Comparison of ENCODE assay signal across 8 cellular contexts in genomic region chr10:103966671-103967432, GRCh38. TPM values are rescaled to one million over a fixed set of nuclear protein-coding genes. Genes with fewer than 3 reads are reported as not detected.
DNase-seq lines count a peak whose midpoint lies in the region; ATAC-seq and TF ChIP-seq lines count a peak whose summit lies in the region.

TSS of gene SLK (plus strand) at chr10:103967140. CDS start at chr10:103967746, 606 bp downstream.

- peak within 1 kb of the TSS; percentile 94 for H3K27ac Mint-ChIP-seq in HFFc6
- peak within 1 kb of the TSS; percentile 93 for H3K27ac Mint-ChIP-seq in T-helper 1 cell treated with Interleukin-12 subunit alpha and Interleukin-12 subunit beta and Interleukin-4 antibody, amounts not matched to agents 30 μg/mL and 1 μg/mL, for 36 hours

- H3K27ac ChIP-seq in prostate gland (peak within 1 kb of the TSS; percentile 94 to 95), upper lobe of right lung (peak within 1 kb of the TSS; percentile 95)

- H3K4me3 Mint-ChIP-seq in HFFc6: peak within 1 kb of the TSS; percentile 100
- H3K4me3 Mint-ChIP-seq in T-helper 1 cell treated with Interleukin-12 subunit alpha and Interleukin-12 subunit beta and Interleukin-4 antibody, amounts not matched to agents 30 μg/mL and 1 μg/mL, for 36 hours: peak within 1 kb of the TSS; percentile 97

- under 1% methylated on average over 71 of the region's 90 CpGs for WGBS in prostate gland

- peak; percentile 95 for TF ChIP-seq POLR2A in NB4 (IDR thresholded peaks at IDR 0.05; ENCODE audit: extremely low read depth, insufficient read length)
- TF ChIP-seq POLR2A in prostate gland (IDR thresholded peaks at IDR 0.05): peak; percentile 96

- peak; percentile 97 to 99 for ATAC-seq in left cardiac atrium
- ATAC-seq in upper lobe of right lung: peak; percentile 99

- intact Hi-C loops in left cardiac atrium (cut with DNase I): no loop called here
- intact Hi-C loops in prostate gland (cut with DNase I): loop anchor here (1.0 to 10.0 kb wide), 3 partner anchors 49 to 288 kb away; partner anchors contain the start of genes GSTO1, SFR1 and STN1
- intact Hi-C loops in upper lobe of right lung (cut with DNase I): loop anchor here (10.0 kb wide), 1 partner anchor 72 kb away; no protein-coding TSS in a partner anchor

- peaks cover 37% of the 10 kb centered on the region for H3K4me1 Mint-ChIP-seq in HFFc6 (ENCODE audit: low read depth)
- peaks cover 28% of the 10 kb centered on the region for H3K4me1 Mint-ChIP-seq in T-helper 1 cell treated with Interleukin-12 subunit alpha and Interleukin-12 subunit beta and Interleukin-4 antibody, amounts not matched to agents 30 μg/mL and 1 μg/mL, for 36 hours (ENCODE audit: low read depth)

- peak; percentile 55 for DNase-seq in GM12864 (ENCODE audit: low read depth)
- DNase-seq in HFFc6: peak; percentile 66
- peak; percentile 91 for DNase-seq in NB4 (ENCODE audit: low read depth)
- peak; percentile 75 for DNase-seq in amniotic epithelial cell (ENCODE audit: low read depth)
- DNase-seq in left cardiac atrium: peak; percentile 89
- peak; percentile 76 for DNase-seq in prostate gland (ENCODE audit: low spot score)
- DNase-seq in upper lobe of right lung: peak; percentile 93

- no peaks in the 10 kb centered on the region for H3K36me3 ChIP-seq in prostate gland
- H3K36me3 ChIP-seq in upper lobe of right lung: no peaks in the 10 kb centered on the region

- H3K4me1 ChIP-seq in prostate gland (replicated peaks) (no peaks in the 10 kb centered on the region), upper lobe of right lung (peaks cover 27% of the 10 kb centered on the region)

- H3K27me3 ChIP-seq in prostate gland (replicated peaks; ENCODE audit: insufficient read depth) (no peaks in the 10 kb centered on the region), upper lobe of right lung (no peaks in the 10 kb centered on the region)

- TF ChIP-seq CTCF in GM12864 (IDR thresholded peaks at IDR 0.05; ENCODE audit: low read depth, low read length, missing control alignments) (no peak), HFFc6 (IDR thresholded peaks at IDR 0.05) (no peak), NB4 (IDR thresholded peaks at IDR 0.05; ENCODE audit: low read depth, low read length) (no peak), prostate gland (IDR thresholded peaks at IDR 0.05) (peak in 1 of 4 experiments; percentile 18), upper lobe of right lung (IDR thresholded peaks at IDR 0.05) (no peak)

- H3K9me3 ChIP-seq in prostate gland (no peaks in the 10 kb centered on the region), upper lobe of right lung (no peaks in the 10 kb centered on the region)

- H3K4me3 ChIP-seq in GM12864 (ENCODE audit: low read depth, low read length): peak within 1 kb of the TSS; percentile 100
- H3K4me3 ChIP-seq in NB4 (ENCODE audit: low read depth, low read length): peak within 1 kb of the TSS; percentile 93
- peak within 1 kb of the TSS; percentile 94 to 95 for H3K4me3 ChIP-seq in prostate gland
- peak within 1 kb of the TSS; percentile 61 for H3K4me3 ChIP-seq in upper lobe of right lung

- peaks cover 3% of the 10 kb centered on the region; the same call in 1 of the 2 replicates for H3K27me3 Mint-ChIP-seq in HFFc6 (ENCODE audit: insufficient read depth)
- no peaks in the 10 kb centered on the region for H3K27me3 Mint-ChIP-seq in T-helper 1 cell treated with Interleukin-12 subunit alpha and Interleukin-12 subunit beta and Interleukin-4 antibody, amounts not matched to agents 30 μg/mL and 1 μg/mL, for 36 hours (ENCODE audit: low read depth)

- H3K36me3 Mint-ChIP-seq in HFFc6 (ENCODE audit: low read depth): no peaks in the 10 kb centered on the region
- peaks cover 4% of the 10 kb centered on the region for H3K36me3 Mint-ChIP-seq in T-helper 1 cell treated with Interleukin-12 subunit alpha and Interleukin-12 subunit beta and Interleukin-4 antibody, amounts not matched to agents 30 μg/mL and 1 μg/mL, for 36 hours (ENCODE audit: low read depth)

- no peaks in the 10 kb centered on the region for H3K9me3 Mint-ChIP-seq in HFFc6
- no peaks in the 10 kb centered on the region for H3K9me3 Mint-ChIP-seq in T-helper 1 cell treated with Interleukin-12 subunit alpha and Interleukin-12 subunit beta and Interleukin-4 antibody, amounts not matched to agents 30 μg/mL and 1 μg/mL, for 36 hours

RNA-seq across cellular contexts. Expression of gene SLK, which starts in this region (rescaled TPM):
- 10 to 100 TPM; 21.6 to 29.9 (median 27.3) TPM for total RNA-seq in HFFc6 (2021; fragmentation: NEBNext Ultra II Directional; extraction: Animal tissue kit (Norgen Biotek cat#: 25700))
- 10 to 100 TPM; 29.0 to 42.2 TPM for total RNA-seq in left cardiac atrium
- 10 to 100 TPM; 30.7 to 55.8 TPM for total RNA-seq in prostate gland
- 46.7 TPM for total RNA-seq in upper lobe of right lung

Comparison
In these comparisons a context has a peak if more than half of its experiments do, and no peak if none do; other contexts are left out.
1. Peak in every context shown above with its lines: DNase-seq, ATAC-seq, H3K4me3 ChIP-seq and H3K27ac ChIP-seq.
2. intact Hi-C loops: an anchor here in prostate gland (1.0 to 10.0 kb wide) and upper lobe of right lung (10.0 kb wide); none called in left cardiac atrium.